ENCODE assay signal across 25 cellular contexts in the genomic region with DNA sequence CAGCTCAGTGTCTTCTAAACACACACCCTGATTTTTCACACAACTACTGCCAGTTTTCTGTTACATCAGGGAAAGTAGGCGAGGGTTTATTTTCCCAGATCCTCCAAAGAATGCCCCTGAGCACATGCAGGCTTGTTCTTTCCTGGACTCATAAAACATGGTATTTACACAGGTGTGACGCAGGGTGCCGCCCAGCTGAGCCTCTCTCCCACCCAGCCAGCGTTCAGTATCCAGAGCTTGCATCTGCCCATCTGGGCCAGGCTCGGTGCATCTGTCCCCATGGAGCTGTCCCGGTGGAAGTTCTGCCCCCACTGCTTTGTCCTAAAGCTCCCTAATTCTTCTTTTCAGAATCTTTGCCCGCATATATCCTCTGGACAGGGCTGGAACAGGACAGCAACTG. TPM values are rescaled to one million over a fixed set of nuclear protein-coding genes. Genes with fewer than 3 reads are reported as not detected.
DNase-seq lines count a peak whose midpoint lies in the region; ATAC-seq and TF ChIP-seq lines count a peak whose summit lies in the region.
"Had no signal": no experiment of that assay in that cellular context is flagged by ENCODE, and none has a peak within 500 bp of the region (broad histone marks: within the 10 kb centered on the region; RNA-seq: fewer than 3 reads in every experiment).

No MANE protein-coding gene starts in this region.

- H3K9me3 ChIP-seq in hepatocyte (ENCODE audit: low read depth) (no peaks in the 10 kb centered on the region), suprapubic skin (no peaks in the 10 kb centered on the region)
- H3K9me3 ChIP-seq: esophagus squamous epithelium, SJSA1, thyroid gland had no signal

- no peaks in the 10 kb centered on the region for H3K27me3 ChIP-seq in hepatocyte
- H3K27me3 ChIP-seq in suprapubic skin, result peaks cover 16% of the 10 kb centered on the region
- H3K27me3 ChIP-seq: SJSA1, thyroid gland had no signal

- peak overlapping the region; percentile 56 for H3K27ac ChIP-seq in hepatocyte
- H3K27ac ChIP-seq in suprapubic skin, result peak overlapping the region; percentile 55
- H3K27ac ChIP-seq: GM23248, left ventricle myocardium inferior, neural progenitor cell, SJSA1, thyroid gland had no signal

- no peak for TF ChIP-seq CTCF in hepatocyte (IDR thresholded peaks at IDR 0.05; ENCODE audit: poor library complexity)
- no peak for TF ChIP-seq CTCF in suprapubic skin (IDR thresholded peaks at IDR 0.05)

- H3K4me1 ChIP-seq in hepatocyte (ENCODE audit: insufficient read depth), result no peaks in the 10 kb centered on the region
- no peaks in the 10 kb centered on the region for H3K4me1 ChIP-seq in suprapubic skin
- H3K4me1 ChIP-seq: neural progenitor cell, SJSA1, thyroid gland had no signal

- no peaks in the 10 kb centered on the region for H3K9me2 ChIP-seq in hepatocyte (replicated peaks; ENCODE audit: insufficient read depth)

- no peaks in the 10 kb centered on the region for H3K79me2 ChIP-seq in hepatocyte

- TF ChIP-seq POLR2A in suprapubic skin (IDR thresholded peaks at IDR 0.05), result no peak

- in situ Hi-C loops in ACHN (cut with HindIII; ENCODE audit: low pct_ligation_motif_present, low pct_unique_long_range_greater_than_20kb, low sequenced_read_pairs), result no loop called here

- no peak for ATAC-seq in GM18873 (IDR thresholded peaks at IDR 0.05; ENCODE audit: low FRiP score, unreplicated experiment)
- ATAC-seq: stimulated activated memory B cell treated with anti-CD40 and anti-IgM and Interleukin-4, amounts not matched to agents 10 μg/mL and 1 μg/mL and 100 μg/mL, for 72 hours; WTC11 had no signal

- DNase-seq in NCI-H1092 (lab: John Stamatoyannopoulos, UW) (peak; percentile 11), NCI-H748 (lab: John Stamatoyannopoulos, UW; ENCODE audit: unreplicated experiment) (peak; percentile 54), hepatocyte (ENCODE audit: low spot score) (peak; percentile 70), suprapubic skin (ENCODE audit: low spot score in 2 of 2) (peak; percentile 48 to 64), ACHN (no peak), HuH-7 (ENCODE audit: low spot score) (no peak)
- DNase-seq: activated CD4-positive, alpha-beta memory T cell treated with anti-CD3 and anti-CD28 coated beads for 36 hours; activated T-cell treated with anti-CD3 and anti-CD28 coated beads for 4 hours; central memory CD4-positive, alpha-beta T cell; effector CD4-positive, alpha-beta T cell; EL; esophagus squamous epithelium; GM23248; left ventricle myocardium inferior; NCI-H187 treated with DMSO at 0.1 percent for 48 hours; OCI-M1; retina; T-helper 2 cell; thyroid gland had no signal

- H4K20me1 ChIP-seq in hepatocyte (ENCODE audit: insufficient read depth, poor library complexity, severe bottlenecking), result no peaks in the 10 kb centered on the region

- H3K4me3 ChIP-seq in hepatocyte (no peak overlapping the region), suprapubic skin (no peak overlapping the region)
- H3K4me3 ChIP-seq: esophagus squamous epithelium, GM23248, left ventricle myocardium inferior, neural progenitor cell, SJSA1, thyroid gland had no signal

- H2AFZ ChIP-seq in hepatocyte, result no peak overlapping the region
- H2AFZ ChIP-seq: GM23248, neural progenitor cell had no signal

- H3K36me3 ChIP-seq in hepatocyte (replicated peaks; ENCODE audit: insufficient read depth, low read depth) (no peaks in the 10 kb centered on the region), suprapubic skin (no peaks in the 10 kb centered on the region)
- H3K36me3 ChIP-seq: esophagus squamous epithelium, left ventricle myocardium inferior, neural progenitor cell, SJSA1, thyroid gland had no signal

- WGBS in hepatocyte (ENCODE audit: low lambda C conversion rate, missing lambda C conversion rate), result 61% methylated on average over 7 of the region's 7 CpGs
- 54% methylated on average over 7 of the region's 7 CpGs for WGBS in suprapubic skin

- H3K4me2 ChIP-seq in hepatocyte, result no peak overlapping the region
- H3K4me2 ChIP-seq: neural progenitor cell had no signal

- TF ChIP-seq EP300 in suprapubic skin (IDR thresholded peaks at IDR 0.05), result no peak

RNA-seq across cellular contexts. Expression of a gene that starts 44.8 kb away (rescaled TPM):
- 23.2 and 29.8 TPM in 2 replicates for total RNA-seq in hepatocyte
- 17.7 and 20.6 TPM in 2 replicates for polyA plus RNA-seq in hepatocyte
- not detected for total RNA-seq in suprapubic skin
- total RNA-seq: activated CD4-positive, alpha-beta memory T cell treated with anti-CD3 and anti-CD28 coated beads for 36 hours; esophagus squamous epithelium; GM23248; left ventricle myocardium inferior; NCI-H460; SJSA1; thyroid gland; WTC11 had no signal
- polyA plus RNA-seq: GM23248 had no signal

Comparison
In these comparisons a context has a peak if more than half of its experiments do, and no peak if none do; other contexts are left out.
1. DNase-seq: peak in NCI-H1092 (single experiment), NCI-H748 (single experiment), hepatocyte (single experiment) and suprapubic skin (2 of 2); none in ACHN (single experiment) and HuH-7 (single experiment).
2. RNA of a gene that starts 44.8 kb away (total RNA-seq): 23.2 to 29.8 TPM in hepatocyte; not detected in suprapubic skin; every median in the first group is over 10 times any median in the second.